ENCODE assay signal across 16 cellular contexts in genomic region chr10:1119501-1119900, GRCh38.
DNase-seq lines count a peak whose midpoint lies in the region; ATAC-seq and TF ChIP-seq lines count a peak whose summit lies in the region.
"Had no signal": no experiment of that assay in that cellular context is flagged by ENCODE, and none has a peak within 500 bp of the region (broad histone marks: within the 10 kb centered on the region; RNA-seq: fewer than 3 reads in every experiment).

No MANE protein-coding gene starts in this region.

- 77 to 90% (median 87%) methylated on average over 6 of the region's 6 CpGs for WGBS in heart left ventricle, 4 donors
- WGBS in right cardiac atrium: 90% methylated on average over 6 of the region's 6 CpGs

- H3K9me3 ChIP-seq in heart left ventricle (no peaks in the 10 kb centered on the region), right cardiac atrium (ENCODE audit: control insufficient read depth, low read length) (no peaks in the 10 kb centered on the region), HEK293 (ENCODE audit: control insufficient read depth, insufficient read depth, low read depth, low read length) (no peaks in the 10 kb centered on the region)

- no peaks in the 10 kb centered on the region for H3K27me3 Mint-ChIP-seq in natural killer cell (ENCODE audit: low read depth in 2 of 2)
- H3K27me3 Mint-ChIP-seq: B cell had no signal

- POLR2A ChIA-PET in HEK293 (lab: Yijun Ruan, JAX): no interaction called here

- H3K4me1 ChIP-seq in heart left ventricle (peaks cover 0 to 18% (median 2%) of the 10 kb centered on the region in 12 donors), right cardiac atrium (ENCODE audit: control insufficient read depth, insufficient read depth, low read length) (peaks cover 3% of the 10 kb centered on the region), HEK293 (ENCODE audit: control insufficient read depth, insufficient read depth, low read length) (no peaks in the 10 kb centered on the region)

- peaks cover 14% of the 10 kb centered on the region for H3K36me3 Mint-ChIP-seq in natural killer cell

- no peak overlapping the region for H3K4me3 Mint-ChIP-seq in natural killer cell
- H3K4me3 Mint-ChIP-seq: B cell had no signal

- peaks cover 52 to 53% of the 10 kb centered on the region in 2 donors for H3K4me1 Mint-ChIP-seq in natural killer cell

- CTCF ChIA-PET in HEK293 (lab: Yijun Ruan, JAX): no interaction called here

- TF ChIP-seq POLR2A in heart left ventricle (IDR thresholded peaks at IDR 0.05): no peak

- no peak for DNase-seq in heart left ventricle
- DNase-seq in right cardiac atrium: no peak
- peak; percentile 17 for DNase-seq in ecto neural progenitor cell (ENCODE audit: low spot score)
- no peak for DNase-seq in COLO829 (ENCODE audit: low spot score)
- no peak for DNase-seq in natural killer cell
- DNase-seq: Calu3, H7, Kasumi-1, NCI-H1930, NCI-H2171, NCI-H446 treated with DMSO at 0.1 percent for 48 hours, NCI-H748 treated with DMSO at 0.1 percent for 48 hours, PC-3 had no signal

- ATAC-seq in heart left ventricle (peak in 3 of 4 donors; percentile 16 to 50 (median 28)), right cardiac atrium (no peak), natural killer cell (no peak)
- ATAC-seq: PC-3 had no signal

- H3K9me3 Mint-ChIP-seq in natural killer cell: no peaks in the 10 kb centered on the region

- H3K36me3 ChIP-seq in heart left ventricle (peaks cover 0 to 95% (median 89%) of the 10 kb centered on the region in 9 donors), HEK293 (ENCODE audit: control insufficient read depth in 2 of 2, insufficient read depth in 1 of 2, low read length in 2 of 2) (peaks cover 0 to 80% of the 10 kb centered on the region in 2 experiments; a peak in 2 of 3 replicates)

- no peak overlapping the region for H3K4me3 ChIP-seq in heart left ventricle
- H3K4me3 ChIP-seq in right cardiac atrium (ENCODE audit: low read length): no peak overlapping the region
- no peak overlapping the region for H3K4me3 ChIP-seq in HEK293 (ENCODE audit: low read depth, low read length)

- TF ChIP-seq CTCF in heart left ventricle (IDR thresholded peaks at IDR 0.05) (no peak), HEK293 (tag by site-specific recombination; IDR thresholded peaks at IDR 0.05) (no peak), natural killer cell (IDR thresholded peaks at IDR 0.05) (no peak)

- H3K27ac Mint-ChIP-seq in natural killer cell: peak overlapping the region in 1 of 2 donors; percentile 35
- H3K27ac Mint-ChIP-seq: B cell had no signal

- H3K27ac ChIP-seq in heart left ventricle (no peak overlapping the region), right cardiac atrium (ENCODE audit: low read length) (no peak overlapping the region), HEK293 (ENCODE audit: extremely low read depth, low read depth, low read length) (no peak overlapping the region), temporal lobe (ENCODE audit: low read depth, low read length) (peak overlapping the region; percentile 37)

- intact Hi-C loops in heart left ventricle (cut with DNase I): no loop called here
- intact Hi-C loops in right cardiac atrium (cut with DNase I): no loop called here
- intact Hi-C loops in natural killer cell (cut with micrococcal nuclease): no loop called here

- H3K27me3 ChIP-seq in heart left ventricle: no peaks in the 10 kb centered on the region
- no peaks in the 10 kb centered on the region for H3K27me3 ChIP-seq in right cardiac atrium (ENCODE audit: control insufficient read depth, insufficient read depth)

TF ChIP-seq in HEK293, 187 proteins besides CTCF, POLR2A, EP300 and RAD21:
- 0 out of 2 replicates have a peak, but pooled peaks have one; percentile 27 for TF ChIP-seq ZNF239 (tag by site-specific recombination; IDR thresholded peaks at IDR 0.05)
- no peak for TF ChIP-seq ZNF112 (tag by site-specific recombination; IDR thresholded peaks at IDR 0.05)
- TF ChIP-seq ZNF513 (tag by site-specific recombination; IDR thresholded peaks at IDR 0.05): no peak

Comparison
In these comparisons a context has a peak if more than half of its experiments do, and no peak if none do; other contexts are left out.
1. ATAC-seq: peak in heart left ventricle (3 of 4); none in right cardiac atrium (0 of 2) and natural killer cell (0 of 3).